In genomic region chr2:103808814-103809213, GRCh38 we compare ENCODE assay signal across 35 cellular contexts.
"Had no signal": no experiment of that assay in that cellular context is flagged by ENCODE, and none has a peak within 500 bp of the region (broad histone marks: within the 10 kb centered on the region; RNA-seq: fewer than 3 reads in every experiment).

No MANE protein-coding gene starts in this region.

- H3K4me3 ChIP-seq: K562, Peyer's patch, SJSA1 had no signal

- H3K36me3 Mint-ChIP-seq: activated CD4-positive, alpha-beta memory T cell treated with anti-CD3 and anti-CD28 coated beads for 36 hours; activated naive CD8-positive, alpha-beta T cell; brain had no signal

- H3K4me1 ChIP-seq: Peyer's patch, SJSA1 had no signal

- H3K36me3 ChIP-seq: Peyer's patch, SJSA1 had no signal

- H3K4me2 ChIP-seq: SK-N-SH had no signal

- ATAC-seq: activated naive CD8-positive, alpha-beta T cell treated with anti-CD3 and anti-CD28 coated beads, Interleukin-2, amount 50 U/mL, for 24 hours; activated T-cell treated with anti-CD3 and anti-CD28 coated beads, Interleukin-2, amount 50 U/mL, for 4 hours; K562; PC-3 had no signal

- H3K27me3 ChIP-seq: Peyer's patch, SJSA1 had no signal

- H3K9me2 ChIP-seq: SK-N-SH had no signal

- H3K9me3 ChIP-seq: Peyer's patch, SJSA1, SK-N-SH had no signal

- H3K9me3 Mint-ChIP-seq: T-helper 1 cell treated with Interleukin-12 subunit alpha and Interleukin-12 subunit beta and Interleukin-4 antibody, amounts not matched to agents 30 μg/mL and 1 μg/mL, for 36 hours had no signal

- H3K27ac Mint-ChIP-seq: activated B cell treated with CpG ODN at 0.5 μM for 24 hours; activated CD4-positive, alpha-beta memory T cell treated with anti-CD3 and anti-CD28 coated beads for 36 hours; activated naive CD4-positive, alpha-beta T cell treated with anti-CD3 and anti-CD28 coated beads for 36 hours; activated naive CD8-positive, alpha-beta T cell; activated naive CD8-positive, alpha-beta T cell treated with anti-CD3 and anti-CD28 coated beads, Interleukin-2, amount 50 U/mL, for 24 hours; activated T-helper 1 cell treated with anti-CD3 and anti-CD28 coated beads, Interleukin-12 subunit alpha, Interleukin-12 subunit beta, Interleukin-2, Interleukin-4 antibody, amounts not matched to agents 30 ng/mL and 10 ng/mL and 1 ng/mL, durations not matched to agents 14 hours and 24 hours and 36 hours; brain; T-helper 1 cell treated with Interleukin-12 subunit alpha and Interleukin-12 subunit beta and Interleukin-4 antibody, amounts not matched to agents 30 μg/mL and 1 μg/mL, for 36 hours; T-helper 2 cell treated with Interferon-gamma antibody and Interleukin-4, amounts not matched to agents 5 μg/mL and 100 μg/mL, for 36 hours had no signal

- H3K27ac ChIP-seq: Peyer's patch, SJSA1 had no signal

- DNase-seq: activated B cell treated with CpG ODN at 0.5 μM for 24 hours; activated CD4-positive, alpha-beta memory T cell treated with anti-CD3 and anti-CD28 coated beads for 36 hours; activated CD4-positive, alpha-beta T cell treated with anti-CD3 and anti-CD28 coated beads for 4 hours; activated CD4-positive, alpha-beta T cell treated with anti-CD3 and anti-CD28 coated beads, Interleukin-2, amount 50 U/mL, for 1 hour; activated CD4-positive, CD25-positive, alpha-beta regulatory T cell treated with anti-CD3 and anti-CD28 coated beads, Interleukin-2, amount 50 U/mL, for 72 hours; activated CD8-positive, alpha-beta memory T cell treated with anti-CD3 and anti-CD28 coated beads, Interleukin-2, amount 50 U/mL, for 4 hours; activated gamma-delta T cell treated with Interleukin-2 at 50 U/mL for 16 hours; activated naive CD4-positive, alpha-beta T cell treated with anti-CD3 and anti-CD28 coated beads for 36 hours; activated naive CD8-positive, alpha-beta T cell treated with anti-CD3 and anti-CD28 coated beads, Interleukin-2, amount 50 U/mL, for 24 hours; activated T-cell treated with anti-CD3 and anti-CD28 coated beads for 4 hours; activated T-cell treated with anti-CD3 and anti-CD28 coated beads, Interleukin-2, amount 50 U/mL, for 4 hours; anterior cingulate cortex; central memory CD4-positive, alpha-beta T cell; NCI-H1092 treated with DMSO at 0.1 percent for 48 hours; NCI-H1417; NCI-H146; NCI-H187; NCI-H2029 treated with DMSO at 0.1 percent for 48 hours; NCI-H2107; NCI-H226; NCI-H510A; NCI-H526; NK-92 treated with Interleukin-12 subunit alpha and Interleukin-12 subunit beta, amount 100 ng/mL, for 24 hours; PC-3; Peyer's patch; RPMI8226; SHP77 treated with DMSO at 0.1 percent for 48 hours; SK-N-SH had no signal
